1 cellular context compared by ENCODE assay signal in genomic region chr14:72514660-72515025, GRCh38.
TF ChIP-seq lines count a peak whose summit lies in the region.

No MANE protein-coding gene starts in this region.

TF ChIP-seq in GM23338, 12 proteins besides CTCF, POLR2A, EP300 and RAD21:
- TF ChIP-seq, protein P1, sequence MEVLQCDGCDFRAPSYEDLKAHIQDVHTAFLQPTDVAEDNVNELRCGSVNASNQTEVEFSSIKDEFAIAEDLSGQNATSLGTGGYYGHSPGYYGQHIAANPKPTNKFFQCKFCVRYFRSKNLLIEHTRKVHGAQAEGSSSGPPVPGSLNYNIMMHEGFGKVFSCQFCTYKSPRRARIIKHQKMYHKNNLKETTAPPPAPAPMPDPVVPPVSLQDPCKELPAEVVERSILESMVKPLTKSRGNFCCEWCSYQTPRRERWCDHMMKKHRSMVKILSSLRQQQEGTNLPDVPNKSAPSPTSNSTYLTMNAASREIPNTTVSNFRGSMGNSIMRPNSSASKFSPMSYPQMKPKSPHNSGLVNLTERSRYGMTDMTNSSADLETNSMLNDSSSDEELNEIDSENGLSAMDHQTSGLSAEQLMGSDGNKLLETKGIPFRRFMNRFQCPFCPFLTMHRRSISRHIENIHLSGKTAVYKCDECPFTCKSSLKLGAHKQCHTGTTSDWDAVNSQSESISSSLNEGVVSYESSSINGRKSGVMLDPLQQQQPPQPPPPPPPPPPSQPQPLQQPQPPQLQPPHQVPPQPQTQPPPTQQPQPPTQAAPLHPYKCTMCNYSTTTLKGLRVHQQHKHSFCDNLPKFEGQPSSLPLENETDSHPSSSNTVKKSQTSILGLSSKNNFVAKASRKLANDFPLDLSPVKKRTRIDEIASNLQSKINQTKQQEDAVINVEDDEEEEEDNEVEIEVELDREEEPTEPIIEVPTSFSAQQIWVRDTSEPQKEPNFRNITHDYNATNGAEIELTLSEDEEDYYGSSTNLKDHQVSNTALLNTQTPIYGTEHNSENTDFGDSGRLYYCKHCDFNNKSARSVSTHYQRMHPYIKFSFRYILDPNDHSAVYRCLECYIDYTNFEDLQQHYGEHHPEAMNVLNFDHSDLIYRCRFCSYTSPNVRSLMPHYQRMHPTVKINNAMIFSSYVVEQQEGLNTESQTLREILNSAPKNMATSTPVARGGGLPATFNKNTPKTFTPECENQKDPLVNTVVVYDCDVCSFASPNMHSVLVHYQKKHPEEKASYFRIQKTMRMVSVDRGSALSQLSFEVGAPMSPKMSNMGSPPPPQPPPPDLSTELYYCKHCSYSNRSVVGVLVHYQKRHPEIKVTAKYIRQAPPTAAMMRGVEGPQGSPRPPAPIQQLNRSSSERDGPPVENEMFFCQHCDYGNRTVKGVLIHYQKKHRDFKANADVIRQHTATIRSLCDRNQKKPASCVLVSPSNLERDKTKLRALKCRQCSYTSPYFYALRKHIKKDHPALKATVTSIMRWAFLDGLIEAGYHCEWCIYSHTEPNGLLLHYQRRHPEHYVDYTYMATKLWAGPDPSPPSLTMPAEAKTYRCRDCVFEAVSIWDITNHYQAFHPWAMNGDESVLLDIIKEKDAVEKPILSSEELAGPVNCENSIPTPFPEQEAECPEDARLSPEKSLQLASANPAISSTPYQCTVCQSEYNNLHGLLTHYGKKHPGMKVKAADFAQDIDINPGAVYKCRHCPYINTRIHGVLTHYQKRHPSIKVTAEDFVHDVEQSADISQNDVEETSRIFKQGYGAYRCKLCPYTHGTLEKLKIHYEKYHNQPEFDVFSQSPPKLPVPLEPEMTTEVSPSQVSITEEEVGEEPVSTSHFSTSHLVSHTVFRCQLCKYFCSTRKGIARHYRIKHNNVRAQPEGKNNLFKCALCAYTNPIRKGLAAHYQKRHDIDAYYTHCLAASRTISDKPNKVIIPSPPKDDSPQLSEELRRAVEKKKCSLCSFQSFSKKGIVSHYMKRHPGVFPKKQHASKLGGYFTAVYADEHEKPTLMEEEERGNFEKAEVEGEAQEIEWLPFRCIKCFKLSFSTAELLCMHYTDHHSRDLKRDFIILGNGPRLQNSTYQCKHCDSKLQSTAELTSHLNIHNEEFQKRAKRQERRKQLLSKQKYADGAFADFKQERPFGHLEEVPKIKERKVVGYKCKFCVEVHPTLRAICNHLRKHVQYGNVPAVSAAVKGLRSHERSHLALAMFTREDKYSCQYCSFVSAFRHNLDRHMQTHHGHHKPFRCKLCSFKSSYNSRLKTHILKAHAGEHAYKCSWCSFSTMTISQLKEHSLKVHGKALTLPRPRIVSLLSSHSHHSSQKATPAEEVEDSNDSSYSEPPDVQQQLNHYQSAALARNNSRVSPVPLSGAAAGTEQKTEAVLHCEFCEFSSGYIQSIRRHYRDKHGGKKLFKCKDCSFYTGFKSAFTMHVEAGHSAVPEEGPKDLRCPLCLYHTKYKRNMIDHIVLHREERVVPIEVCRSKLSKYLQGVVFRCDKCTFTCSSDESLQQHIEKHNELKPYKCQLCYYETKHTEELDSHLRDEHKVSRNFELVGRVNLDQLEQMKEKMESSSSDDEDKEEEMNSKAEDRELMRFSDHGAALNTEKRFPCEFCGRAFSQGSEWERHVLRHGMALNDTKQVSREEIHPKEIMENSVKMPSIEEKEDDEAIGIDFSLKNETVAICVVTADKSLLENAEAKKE (CRISPR knock-in tag; IDR thresholded peaks at IDR 0.05): no peak
- TF ChIP-seq CREB1 (CRISPR knock-in tag; IDR thresholded peaks at IDR 0.05; ENCODE audit: low read depth) (no peak), NANOG (IDR thresholded peaks at IDR 0.05; ENCODE audit: borderline replicate concordance) (no peak), STAT1 (IDR thresholded peaks at IDR 0.05; ENCODE audit: unreplicated experiment) (no peak)
- TF ChIP-seq, protein P2, sequence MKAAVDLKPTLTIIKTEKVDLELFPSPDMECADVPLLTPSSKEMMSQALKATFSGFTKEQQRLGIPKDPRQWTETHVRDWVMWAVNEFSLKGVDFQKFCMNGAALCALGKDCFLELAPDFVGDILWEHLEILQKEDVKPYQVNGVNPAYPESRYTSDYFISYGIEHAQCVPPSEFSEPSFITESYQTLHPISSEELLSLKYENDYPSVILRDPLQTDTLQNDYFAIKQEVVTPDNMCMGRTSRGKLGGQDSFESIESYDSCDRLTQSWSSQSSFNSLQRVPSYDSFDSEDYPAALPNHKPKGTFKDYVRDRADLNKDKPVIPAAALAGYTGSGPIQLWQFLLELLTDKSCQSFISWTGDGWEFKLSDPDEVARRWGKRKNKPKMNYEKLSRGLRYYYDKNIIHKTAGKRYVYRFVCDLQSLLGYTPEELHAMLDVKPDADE (IDR thresholded peaks at IDR 0.05): no peak
- TF ChIP-seq, protein P3, sequence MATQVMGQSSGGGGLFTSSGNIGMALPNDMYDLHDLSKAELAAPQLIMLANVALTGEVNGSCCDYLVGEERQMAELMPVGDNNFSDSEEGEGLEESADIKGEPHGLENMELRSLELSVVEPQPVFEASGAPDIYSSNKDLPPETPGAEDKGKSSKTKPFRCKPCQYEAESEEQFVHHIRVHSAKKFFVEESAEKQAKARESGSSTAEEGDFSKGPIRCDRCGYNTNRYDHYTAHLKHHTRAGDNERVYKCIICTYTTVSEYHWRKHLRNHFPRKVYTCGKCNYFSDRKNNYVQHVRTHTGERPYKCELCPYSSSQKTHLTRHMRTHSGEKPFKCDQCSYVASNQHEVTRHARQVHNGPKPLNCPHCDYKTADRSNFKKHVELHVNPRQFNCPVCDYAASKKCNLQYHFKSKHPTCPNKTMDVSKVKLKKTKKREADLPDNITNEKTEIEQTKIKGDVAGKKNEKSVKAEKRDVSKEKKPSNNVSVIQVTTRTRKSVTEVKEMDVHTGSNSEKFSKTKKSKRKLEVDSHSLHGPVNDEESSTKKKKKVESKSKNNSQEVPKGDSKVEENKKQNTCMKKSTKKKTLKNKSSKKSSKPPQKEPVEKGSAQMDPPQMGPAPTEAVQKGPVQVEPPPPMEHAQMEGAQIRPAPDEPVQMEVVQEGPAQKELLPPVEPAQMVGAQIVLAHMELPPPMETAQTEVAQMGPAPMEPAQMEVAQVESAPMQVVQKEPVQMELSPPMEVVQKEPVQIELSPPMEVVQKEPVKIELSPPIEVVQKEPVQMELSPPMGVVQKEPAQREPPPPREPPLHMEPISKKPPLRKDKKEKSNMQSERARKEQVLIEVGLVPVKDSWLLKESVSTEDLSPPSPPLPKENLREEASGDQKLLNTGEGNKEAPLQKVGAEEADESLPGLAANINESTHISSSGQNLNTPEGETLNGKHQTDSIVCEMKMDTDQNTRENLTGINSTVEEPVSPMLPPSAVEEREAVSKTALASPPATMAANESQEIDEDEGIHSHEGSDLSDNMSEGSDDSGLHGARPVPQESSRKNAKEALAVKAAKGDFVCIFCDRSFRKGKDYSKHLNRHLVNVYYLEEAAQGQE (IDR thresholded peaks at IDR 0.05; ENCODE audit: unreplicated experiment): no peak
